ENCODE assay signal across 1 cellular context in the genomic region with DNA sequence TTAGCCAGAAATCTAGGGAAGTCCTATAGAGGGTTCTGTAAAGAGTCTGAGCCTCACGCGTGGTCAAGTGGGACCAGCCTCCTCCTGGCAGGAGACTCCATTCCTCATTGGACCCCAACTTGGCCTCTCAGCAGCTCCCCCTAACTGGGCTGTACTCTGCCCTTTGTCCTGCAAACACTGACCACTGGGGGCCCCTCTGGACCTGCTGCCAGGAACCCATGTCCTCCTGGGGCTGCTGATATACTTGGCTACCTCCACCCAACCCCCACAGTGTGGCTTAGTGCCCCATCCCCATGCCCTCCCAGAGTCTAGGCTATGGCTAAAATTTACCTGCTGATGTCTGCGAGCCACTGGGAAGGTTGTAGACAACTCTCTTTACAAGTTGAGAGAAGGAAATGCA.
TF ChIP-seq lines count a peak whose summit lies in the region.

No MANE protein-coding gene starts in this region.

TF ChIP-seq in SK-N-SH treated with all-trans-retinoic acid at 6 μM for 48 hours, 23 proteins besides CTCF, POLR2A, EP300 and RAD21 (continued from another document):
- TF ChIP-seq ARNTL (CRISPR knock-in tag; IDR thresholded peaks at IDR 0.05; ENCODE audit: borderline replicate concordance, low read depth) (no peak), ZNF565 (CRISPR knock-in tag; conservative IDR thresholded peaks at IDR 0.05; ENCODE audit: low read depth) (no peak), ZC3H10 (CRISPR knock-in tag; IDR thresholded peaks at IDR 0.05) (no peak), ESRRG (CRISPR knock-in tag; IDR thresholded peaks at IDR 0.05) (no peak), OSR1 (CRISPR knock-in tag; IDR thresholded peaks at IDR 0.05) (no peak), RARB (CRISPR knock-in tag; IDR thresholded peaks at IDR 0.05) (no peak), BACH2 (CRISPR knock-in tag; IDR thresholded peaks at IDR 0.05; ENCODE audit: borderline replicate concordance) (no peak), ZNF70 (CRISPR knock-in tag; IDR thresholded peaks at IDR 0.05) (no peak)
- TF ChIP-seq, protein P1, sequence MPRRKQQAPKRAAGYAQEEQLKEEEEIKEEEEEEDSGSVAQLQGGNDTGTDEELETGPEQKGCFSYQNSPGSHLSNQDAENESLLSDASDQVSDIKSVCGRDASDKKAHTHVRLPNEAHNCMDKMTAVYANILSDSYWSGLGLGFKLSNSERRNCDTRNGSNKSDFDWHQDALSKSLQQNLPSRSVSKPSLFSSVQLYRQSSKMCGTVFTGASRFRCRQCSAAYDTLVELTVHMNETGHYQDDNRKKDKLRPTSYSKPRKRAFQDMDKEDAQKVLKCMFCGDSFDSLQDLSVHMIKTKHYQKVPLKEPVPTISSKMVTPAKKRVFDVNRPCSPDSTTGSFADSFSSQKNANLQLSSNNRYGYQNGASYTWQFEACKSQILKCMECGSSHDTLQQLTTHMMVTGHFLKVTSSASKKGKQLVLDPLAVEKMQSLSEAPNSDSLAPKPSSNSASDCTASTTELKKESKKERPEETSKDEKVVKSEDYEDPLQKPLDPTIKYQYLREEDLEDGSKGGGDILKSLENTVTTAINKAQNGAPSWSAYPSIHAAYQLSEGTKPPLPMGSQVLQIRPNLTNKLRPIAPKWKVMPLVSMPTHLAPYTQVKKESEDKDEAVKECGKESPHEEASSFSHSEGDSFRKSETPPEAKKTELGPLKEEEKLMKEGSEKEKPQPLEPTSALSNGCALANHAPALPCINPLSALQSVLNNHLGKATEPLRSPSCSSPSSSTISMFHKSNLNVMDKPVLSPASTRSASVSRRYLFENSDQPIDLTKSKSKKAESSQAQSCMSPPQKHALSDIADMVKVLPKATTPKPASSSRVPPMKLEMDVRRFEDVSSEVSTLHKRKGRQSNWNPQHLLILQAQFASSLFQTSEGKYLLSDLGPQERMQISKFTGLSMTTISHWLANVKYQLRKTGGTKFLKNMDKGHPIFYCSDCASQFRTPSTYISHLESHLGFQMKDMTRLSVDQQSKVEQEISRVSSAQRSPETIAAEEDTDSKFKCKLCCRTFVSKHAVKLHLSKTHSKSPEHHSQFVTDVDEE (CRISPR knock-in tag; IDR thresholded peaks at IDR 0.05) = no peak
- TF ChIP-seq, protein P2, sequence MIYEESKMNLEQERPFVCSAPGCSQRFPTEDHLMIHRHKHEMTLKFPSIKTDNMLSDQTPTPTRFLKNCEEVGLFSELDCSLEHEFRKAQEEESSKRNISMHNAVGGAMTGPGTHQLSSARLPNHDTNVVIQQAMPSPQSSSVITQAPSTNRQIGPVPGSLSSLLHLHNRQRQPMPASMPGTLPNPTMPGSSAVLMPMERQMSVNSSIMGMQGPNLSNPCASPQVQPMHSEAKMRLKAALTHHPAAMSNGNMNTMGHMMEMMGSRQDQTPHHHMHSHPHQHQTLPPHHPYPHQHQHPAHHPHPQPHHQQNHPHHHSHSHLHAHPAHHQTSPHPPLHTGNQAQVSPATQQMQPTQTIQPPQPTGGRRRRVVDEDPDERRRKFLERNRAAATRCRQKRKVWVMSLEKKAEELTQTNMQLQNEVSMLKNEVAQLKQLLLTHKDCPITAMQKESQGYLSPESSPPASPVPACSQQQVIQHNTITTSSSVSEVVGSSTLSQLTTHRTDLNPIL (CRISPR knock-in tag; IDR thresholded peaks at IDR 0.05; ENCODE audit: low read depth) = no peak
